ENCODE assay signal across 8 cellular contexts in the genomic region with DNA sequence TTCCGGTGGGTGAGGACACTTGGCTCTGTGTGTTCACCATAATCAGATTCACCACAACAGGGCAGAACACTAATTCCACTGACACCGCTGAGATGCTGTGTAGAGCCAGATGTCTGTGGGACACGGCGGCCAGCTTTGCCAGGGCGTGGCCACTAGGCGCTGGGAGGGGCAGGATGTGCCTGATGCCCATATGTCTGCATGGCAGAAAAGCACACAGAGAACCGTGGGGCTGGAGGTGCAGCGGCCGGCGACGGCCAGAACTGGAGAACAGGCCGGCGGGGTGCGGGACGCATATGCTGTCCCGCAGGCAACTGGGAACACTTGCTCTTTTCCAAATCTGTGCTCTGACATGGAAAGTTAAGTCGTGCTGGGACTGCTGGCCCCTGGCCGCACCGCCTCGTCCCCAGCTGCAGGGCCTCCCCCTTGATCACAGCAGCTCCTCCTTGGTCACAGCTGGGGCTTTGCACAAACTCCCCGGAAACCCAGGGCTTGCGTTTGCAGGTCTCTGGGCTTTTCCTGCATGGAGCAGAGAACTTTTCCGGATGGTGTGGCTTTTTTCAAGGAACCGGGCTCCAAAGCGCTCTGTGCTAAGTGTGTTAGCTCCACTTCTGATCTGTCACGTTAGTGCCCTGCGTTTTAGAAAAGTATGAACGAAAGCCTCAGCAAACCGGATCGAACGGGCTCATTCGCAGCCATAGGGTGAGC. TPM values are rescaled to one million over a fixed set of nuclear protein-coding genes. Genes with fewer than 3 reads are reported as not detected.
DNase-seq lines count a peak whose midpoint lies in the region; ATAC-seq and TF ChIP-seq lines count a peak whose summit lies in the region.

No MANE protein-coding gene starts in this region.

- ATAC-seq in HG02759 (IDR thresholded peaks at IDR 0.05; ENCODE audit: unreplicated experiment) (peak; percentile 14), GM21717 (IDR thresholded peaks at IDR 0.05; ENCODE audit: unreplicated experiment) (no peak)
- peak; percentile 69 for ATAC-seq in activated naive CD8-positive, alpha-beta T cell treated with anti-CD3 and anti-CD28 coated beads, Interleukin-2, amount 10 ng/mL, durations not matched to agents 7 days and 5 days (ENCODE audit: low read depth)
- peak; percentile 36 for ATAC-seq in naive thymus-derived CD4-positive, alpha-beta T cell

- intact Hi-C loops in PC-9 (cut with micrococcal nuclease; ENCODE audit: unreplicated experiment) (loop anchor here (2.0 to 5.0 kb wide), 3 partner anchors 27 to 51 kb away; no protein-coding TSS in a partner anchor), Caco-2 (cut with micrococcal nuclease; ENCODE audit: unreplicated experiment) (no loop called here)
- intact Hi-C loops in naive thymus-derived CD4-positive, alpha-beta T cell (cut with micrococcal nuclease) = loop anchor here (1.0 to 2.0 kb wide), 11 partner anchors 23 to 115 kb away; partner anchors contain the start of gene OGFR (in 1 of the 2)

- H3K36me3 ChIP-seq in PC-9 (ENCODE audit: low read depth) (no peaks in the 10 kb centered on the region), Caco-2 (ENCODE audit: control insufficient read depth, insufficient read depth, low read length) (no peaks in the 10 kb centered on the region)
- H3K36me3 ChIP-seq in naive thymus-derived CD4-positive, alpha-beta T cell (ENCODE audit: control insufficient read depth in 2 of 3, insufficient read depth in 3 of 3, low read length in 3 of 3) = no peaks in the 10 kb centered on the region

- BruUV-seq in PC-9 (replicated peaks; lab: Mats Ljungman, UMichigan) (TSS peak; percentile 91), Caco-2 (replicated peaks; lab: Mats Ljungman, UMichigan) (no TSS peak)

- H3K4me3 Mint-ChIP-seq in activated naive CD8-positive, alpha-beta T cell treated with anti-CD3 and anti-CD28 coated beads, Interleukin-2, amount 10 ng/mL, durations not matched to agents 7 days and 5 days = peak overlapping the region; percentile 71
- H3K4me3 Mint-ChIP-seq in naive thymus-derived CD4-positive, alpha-beta T cell = peak overlapping the region; percentile 70 to 91 (median 82)
- no peak overlapping the region for H3K4me3 Mint-ChIP-seq in Caco-2 (ENCODE audit: unreplicated experiment)

- peaks cover 36% of the 10 kb centered on the region for H3K4me1 ChIP-seq in PC-9 (replicated peaks; ENCODE audit: insufficient read depth)
- H3K4me1 ChIP-seq in naive thymus-derived CD4-positive, alpha-beta T cell (ENCODE audit: control insufficient read depth in 2 of 2, insufficient read depth in 2 of 2, low read length in 2 of 2) = peaks cover 38 to 42% of the 10 kb centered on the region in 2 donors
- no peaks in the 10 kb centered on the region for H3K4me1 ChIP-seq in Caco-2

- peak overlapping the region; percentile 46; the same call in 1 of the 2 replicates for H3K4me3 ChIP-seq in PC-9
- peak overlapping the region; percentile 70 for H3K4me3 ChIP-seq in naive thymus-derived CD4-positive, alpha-beta T cell (ENCODE audit: low read length)
- no peak overlapping the region for H3K4me3 ChIP-seq in Caco-2 (ENCODE audit: low read depth, low read length)

- CTCF ChIA-PET in PC-9 (lab: Charles Lee) = interaction anchor here (0.7 to 1.1 kb wide), 3 partner anchors 11 to 40 kb away, joined by 3 read pairs; no protein-coding TSS in a partner anchor
- CTCF ChIA-PET in naive thymus-derived CD4-positive, alpha-beta T cell (lab: Charles Lee) = interaction anchor here (0.8 to 1.9 kb wide), 5 partner anchors 10 to 55 kb away, joined by 3 to 4 read pairs (median 3); no protein-coding TSS in a partner anchor
- CTCF ChIA-PET in Caco-2 (lab: Charles Lee) = interaction anchor here (0.7 kb wide), 1 partner anchor 54 kb away, joined by 3 read pairs; no protein-coding TSS in a partner anchor

- H3K4me2 ChIP-seq in PC-9 = peak overlapping the region; percentile 80

- no peaks in the 10 kb centered on the region for H4K20me1 ChIP-seq in PC-9 (ENCODE audit: insufficient read depth)

- H3K79me2 ChIP-seq in PC-9 (ENCODE audit: low read depth) = no peaks in the 10 kb centered on the region

- H3K9me3 ChIP-seq in PC-9 (ENCODE audit: insufficient read depth, low read depth) (no peaks in the 10 kb centered on the region), Caco-2 (no peaks in the 10 kb centered on the region)
- H3K9me3 ChIP-seq in naive thymus-derived CD4-positive, alpha-beta T cell (ENCODE audit: control insufficient read depth in 2 of 3, low read length in 3 of 3) = no peaks in the 10 kb centered on the region

- no peaks in the 10 kb centered on the region for H3K9me3 Mint-ChIP-seq in activated naive CD8-positive, alpha-beta T cell treated with anti-CD3 and anti-CD28 coated beads, Interleukin-2, amount 10 ng/mL, durations not matched to agents 7 days and 5 days
- no peaks in the 10 kb centered on the region for H3K9me3 Mint-ChIP-seq in naive thymus-derived CD4-positive, alpha-beta T cell
- no peaks in the 10 kb centered on the region for H3K9me3 Mint-ChIP-seq in Caco-2 (ENCODE audit: unreplicated experiment)

- H3K27me3 ChIP-seq in PC-9 (ENCODE audit: insufficient read depth, low read depth) (no peaks in the 10 kb centered on the region), Caco-2 (replicated peaks; ENCODE audit: control insufficient read depth, insufficient read depth, low read length) (peaks cover 1% of the 10 kb centered on the region; the same call in 1 of the 2 replicates)
- H3K27me3 ChIP-seq in naive thymus-derived CD4-positive, alpha-beta T cell (ENCODE audit: control insufficient read depth in 2 of 2, insufficient read depth in 2 of 2, low read length in 2 of 2) = no peaks in the 10 kb centered on the region

- peaks cover 26% of the 10 kb centered on the region for H3F3A ChIP-seq in PC-9 (ENCODE audit: insufficient read depth, low read depth)

- TF ChIP-seq CTCF in PC-9 (conservative IDR thresholded peaks at IDR 0.05) (no peak), Caco-2 (IDR thresholded peaks at IDR 0.05; ENCODE audit: insufficient read depth in 1 of 2, low read depth in 1 of 2, low read length in 1 of 2, severe bottlenecking in 1 of 2, unreplicated experiment in 1 of 2) (no peak)

- H3K27ac ChIP-seq in PC-9 = peak overlapping the region; percentile 86
- H3K27ac ChIP-seq in naive thymus-derived CD4-positive, alpha-beta T cell (ENCODE audit: low read depth, low read length) = peak overlapping the region; percentile 52

- DNase-seq in GF-D8 (lab: John Stamatoyannopoulos, UW) (peak; percentile 75), PC-9 (peak in 1 of 2 experiments; percentile 61), Caco-2 (no peak), NCI-H1105 (lab: John Stamatoyannopoulos, UW) (no peak)
- peak; percentile 72 for DNase-seq in activated naive CD8-positive, alpha-beta T cell treated with anti-CD3 and anti-CD28 coated beads, Interleukin-2, amount 10 ng/mL, durations not matched to agents 7 days and 5 days
- peak in 5 of 9 donors; percentile 10 to 19 (median 16) for DNase-seq in naive thymus-derived CD4-positive, alpha-beta T cell

- no peaks in the 10 kb centered on the region for H3K36me3 Mint-ChIP-seq in activated naive CD8-positive, alpha-beta T cell treated with anti-CD3 and anti-CD28 coated beads, Interleukin-2, amount 10 ng/mL, durations not matched to agents 7 days and 5 days
- H3K36me3 Mint-ChIP-seq in naive thymus-derived CD4-positive, alpha-beta T cell = peaks cover 0 to 3% (median 0%) of the 10 kb centered on the region in 5 donors
- H3K36me3 Mint-ChIP-seq in Caco-2 (ENCODE audit: insufficient read depth, unreplicated experiment) = no peaks in the 10 kb centered on the region

- H3K27me3 Mint-ChIP-seq in activated naive CD8-positive, alpha-beta T cell treated with anti-CD3 and anti-CD28 coated beads, Interleukin-2, amount 10 ng/mL, durations not matched to agents 7 days and 5 days = no peaks in the 10 kb centered on the region
- H3K27me3 Mint-ChIP-seq in naive thymus-derived CD4-positive, alpha-beta T cell = peaks cover 0 to 16% (median 0%) of the 10 kb centered on the region in 5 donors
- peaks cover 15% of the 10 kb centered on the region for H3K27me3 Mint-ChIP-seq in Caco-2 (ENCODE audit: insufficient read depth, unreplicated experiment)

- H2AFZ ChIP-seq in PC-9 = peak overlapping the region; percentile 65; the same call in 1 of the 2 replicates

- no peaks in the 10 kb centered on the region for H3K9me2 ChIP-seq in PC-9 (ENCODE audit: insufficient read depth)

- H3K4me1 Mint-ChIP-seq in activated naive CD8-positive, alpha-beta T cell treated with anti-CD3 and anti-CD28 coated beads, Interleukin-2, amount 10 ng/mL, durations not matched to agents 7 days and 5 days = peaks cover 30% of the 10 kb centered on the region
- H3K4me1 Mint-ChIP-seq in naive thymus-derived CD4-positive, alpha-beta T cell = peaks cover 12 to 39% (median 22%) of the 10 kb centered on the region in 7 donors
- no peaks in the 10 kb centered on the region for H3K4me1 Mint-ChIP-seq in Caco-2 (ENCODE audit: low read depth, unreplicated experiment)

- peak overlapping the region; percentile 96 for H3K27ac Mint-ChIP-seq in activated naive CD8-positive, alpha-beta T cell treated with anti-CD3 and anti-CD28 coated beads, Interleukin-2, amount 10 ng/mL, durations not matched to agents 7 days and 5 days
- peak overlapping the region; percentile 75 to 97 (median 86) for H3K27ac Mint-ChIP-seq in naive thymus-derived CD4-positive, alpha-beta T cell
- no peak overlapping the region for H3K27ac Mint-ChIP-seq in Caco-2 (ENCODE audit: unreplicated experiment)

- POLR2A ChIA-PET in PC-9 (lab: Charles Lee; ENCODE audit: unreplicated experiment) = interaction anchor here (0.6 kb wide), 1 partner anchor 29 kb away, joined by 3 read pairs; no protein-coding TSS in a partner anchor
- POLR2A ChIA-PET in activated naive CD8-positive, alpha-beta T cell treated with anti-CD3 and anti-CD28 coated beads, Interleukin-2, amount 10 ng/mL, durations not matched to agents 7 days and 5 days (lab: Charles Lee) = interaction anchor here (0.6 to 2.1 kb wide), 13 partner anchors 10 to 1011 kb away, joined by 3 to 10 read pairs (median 4); partner anchors contain the start of genes MRGBP and SLCO4A1
- POLR2A ChIA-PET in naive thymus-derived CD4-positive, alpha-beta T cell (lab: Charles Lee) = interaction anchor here (0.7 to 3.2 kb wide), 7 partner anchors 10 to 86 kb away, joined by 3 to 22 read pairs (median 4); no protein-coding TSS in a partner anchor
- POLR2A ChIA-PET in Caco-2 (lab: Charles Lee) = no interaction called here

RNA-seq across cellular contexts. Expression of gene NTSR1, which starts 31.1 kb away (rescaled TPM):
- 0.98 and 1.3 TPM in 2 replicates for total RNA-seq in PC-9 (2021)
- total RNA-seq in activated naive CD8-positive, alpha-beta T cell treated with anti-CD3 and anti-CD28 coated beads, Interleukin-2, amount 10 ng/mL, durations not matched to agents 7 days and 5 days = under 1 TPM; 0.33 to 0.37 TPM
- under 1 TPM in 4 of 5 experiments, not detected in 1; 0.11 to 0.78 (median 0.14) TPM for total RNA-seq in naive thymus-derived CD4-positive, alpha-beta T cell
- not detected for polyA plus RNA-seq in naive thymus-derived CD4-positive, alpha-beta T cell
- 0.14 and 0.16 TPM in 2 replicates for total RNA-seq in Caco-2 (2022)

RNA-seq across cellular contexts. Expression of gene MRGBP, which starts 56.5 kb away (rescaled TPM):
- total RNA-seq in PC-9 (2021) (27.8 and 30.2 TPM in 2 replicates), Caco-2 (2022) (40.3 and 43.4 TPM in 2 replicates)
- total RNA-seq in activated naive CD8-positive, alpha-beta T cell treated with anti-CD3 and anti-CD28 coated beads, Interleukin-2, amount 10 ng/mL, durations not matched to agents 7 days and 5 days = 10 to 100 TPM; 17.9 to 18.9 TPM
- total RNA-seq in naive thymus-derived CD4-positive, alpha-beta T cell = 10 to 100 TPM in 3 of 5 experiments, 1 to 10 TPM in 2; 9.4 to 15.4 (median 12.2) TPM
- 10 to 100 TPM in 1 of 2 donors, 1 to 10 TPM in 1; 8.1 to 12.6 TPM for polyA plus RNA-seq in naive thymus-derived CD4-positive, alpha-beta T cell

Comparison
In these comparisons a context has a peak if more than half of its experiments do, and no peak if none do; other contexts are left out.
1. DNase-seq: peak in GF-D8 (single experiment), activated naive CD8-positive, alpha-beta T cell treated with anti-CD3 and anti-CD28 coated beads, Interleukin-2, amount 10 ng/mL, durations not matched to agents 7 days and 5 days (single experiment) and naive thymus-derived CD4-positive, alpha-beta T cell (5 of 9); none in Caco-2 (0 of 2) and NCI-H1105 (single experiment).